Comparison of ENCODE assay signal across 21 cellular contexts in genomic region chr12:28988384-28988704, GRCh38.
DNase-seq lines count a peak whose midpoint lies in the region; TF ChIP-seq lines count a peak whose summit lies in the region.
"Had no signal": no experiment of that assay in that cellular context is flagged by ENCODE, and none has a peak within 500 bp of the region (broad histone marks: within the 10 kb centered on the region; RNA-seq: fewer than 3 reads in every experiment).

No MANE protein-coding gene starts in this region.

- WGBS in smooth muscle cell (ENCODE audit: low lambda C conversion rate): 15% methylated on average over 2 of the region's 2 CpGs

- no peaks in the 10 kb centered on the region for H3K36me3 ChIP-seq in smooth muscle cell (ENCODE audit: low read depth)
- H3K36me3 ChIP-seq: BLaER1 treated with 17β-estradiol and CSF1 and Interleukin-3, amounts not matched to agents 10 nM and 100 nM had no signal

- TF ChIP-seq CTCF in mesothelial cell of epicardium (IDR thresholded peaks at IDR 0.05; ENCODE audit: unreplicated experiment) (no peak), smooth muscle cell (IDR thresholded peaks at IDR 0.05; ENCODE audit: borderline replicate concordance, insufficient read depth, poor library complexity, severe bottlenecking) (no peak)

- no peaks in the 10 kb centered on the region for H3K9me3 Mint-ChIP-seq in mesothelial cell of epicardium
- H3K9me3 Mint-ChIP-seq: CD4-positive, alpha-beta T cell had no signal

- H3K27me3 ChIP-seq in smooth muscle cell (ENCODE audit: low read depth): no peaks in the 10 kb centered on the region
- H3K27me3 ChIP-seq: BLaER1 treated with 17β-estradiol and CSF1 and Interleukin-3, amounts not matched to agents 10 nM and 100 nM had no signal

- no peaks in the 10 kb centered on the region for H4K20me1 ChIP-seq in smooth muscle cell (ENCODE audit: low read depth)
- H4K20me1 ChIP-seq: BLaER1 treated with 17β-estradiol and CSF1 and Interleukin-3, amounts not matched to agents 10 nM and 100 nM had no signal

- H3K4me1 Mint-ChIP-seq in mesothelial cell of epicardium: peaks cover 18% of the 10 kb centered on the region

- peak overlapping the region; percentile 26 for H3K27ac ChIP-seq in smooth muscle cell (ENCODE audit: low read depth)
- H3K27ac ChIP-seq: BLaER1 treated with 17β-estradiol and CSF1 and Interleukin-3, amounts not matched to agents 10 nM and 100 nM; RWPE1; SK-N-MC had no signal

- no peaks in the 10 kb centered on the region for H3K36me3 Mint-ChIP-seq in mesothelial cell of epicardium

- no peaks in the 10 kb centered on the region for H3K9me3 ChIP-seq in smooth muscle cell (replicated peaks; ENCODE audit: low read depth)
- H3K9me3 ChIP-seq: BLaER1 treated with 17β-estradiol and CSF1 and Interleukin-3, amounts not matched to agents 10 nM and 100 nM had no signal

- no peaks in the 10 kb centered on the region for H3F3A ChIP-seq in smooth muscle cell (ENCODE audit: low read depth)

- peak overlapping the region; percentile 37 for H3K27ac Mint-ChIP-seq in mesothelial cell of epicardium
- H3K27ac Mint-ChIP-seq: CD4-positive, alpha-beta T cell had no signal

- no peaks in the 10 kb centered on the region for H3K79me2 ChIP-seq in smooth muscle cell (ENCODE audit: low read depth)

- no peaks in the 10 kb centered on the region for H3K4me1 ChIP-seq in smooth muscle cell (ENCODE audit: low read depth)

- H3K4me3 Mint-ChIP-seq in mesothelial cell of epicardium: no peak overlapping the region
- H3K4me3 Mint-ChIP-seq: CD4-positive, alpha-beta T cell had no signal

- no peak overlapping the region for H3K4me3 ChIP-seq in smooth muscle cell
- H3K4me3 ChIP-seq: BLaER1 treated with 17β-estradiol and CSF1 and Interleukin-3, amounts not matched to agents 10 nM and 100 nM; SK-N-MC had no signal

- H2AFZ ChIP-seq in smooth muscle cell (ENCODE audit: low read depth): peak overlapping the region; percentile 55

- peak overlapping the region; percentile 64 for H3K4me2 ChIP-seq in smooth muscle cell
- H3K4me2 ChIP-seq: BLaER1 treated with 17β-estradiol and CSF1 and Interleukin-3, amounts not matched to agents 10 nM and 100 nM had no signal

- no peak overlapping the region for H3K9ac ChIP-seq in smooth muscle cell (ENCODE audit: low read depth)
- H3K9ac ChIP-seq: BLaER1 treated with 17β-estradiol and CSF1 and Interleukin-3, amounts not matched to agents 10 nM and 100 nM had no signal

- peaks cover 2% of the 10 kb centered on the region for H3K27me3 Mint-ChIP-seq in mesothelial cell of epicardium (ENCODE audit: low read depth)

- DNase-seq in EH (ENCODE audit: low read depth): peak; percentile 13
- DNase-seq in amniotic epithelial cell (ENCODE audit: low read depth): peak; percentile 47
- DNase-seq in mesothelial cell of epicardium (ENCODE audit: low spot score in 2 of 2, unreplicated experiment in 2 of 2): no peak
- DNase-seq in smooth muscle cell (lab: John Stamatoyannopoulos, UW; ENCODE audit: unreplicated experiment): no peak
- no peak for DNase-seq in stimulated activated CD4-positive, alpha-beta T cell treated with anti-CD3 and anti-CD28 coated beads, Interleukin-12 subunit alpha, Interleukin-12 subunit beta, amount 100 ng/mL, for 4 hours
- DNase-seq in Kasumi-1 (lab: John Stamatoyannopoulos, UW): no peak
- no peak for DNase-seq in activated effector memory CD4-positive, alpha-beta T cell treated with Interleukin-2 at 50 U/mL for 16 hours
- no peak for DNase-seq in SKM-1 treated with dmso at 0.1 percent for 144 hours (lab: John Stamatoyannopoulos, UW; ENCODE audit: unreplicated experiment)
- DNase-seq: AML-193; CD4-positive, alpha-beta T cell; HCEC 1CT; IMR-90; KG1; MM.1S; NCI-H1694; NCI-H2029 treated with DMSO at 0.1 percent for 48 hours; NCI-H526 treated with DMSO at 0.1 percent for 48 hours; SIG-M5 had no signal

Comparison
In these comparisons a context has a peak if more than half of its experiments do, and no peak if none do; other contexts are left out.
1. DNase-seq: peak in EH (single experiment) and amniotic epithelial cell (single experiment); none in mesothelial cell of epicardium (0 of 2), smooth muscle cell (single experiment), stimulated activated CD4-positive, alpha-beta T cell treated with anti-CD3 and anti-CD28 coated beads, Interleukin-12 subunit alpha, Interleukin-12 subunit beta, amount 100 ng/mL, for 4 hours (single experiment), Kasumi-1 (0 of 2), activated effector memory CD4-positive, alpha-beta T cell treated with Interleukin-2 at 50 U/mL for 16 hours (single experiment) and SKM-1 treated with dmso at 0.1 percent for 144 hours (single experiment).